ENCODE assay signal across 18 cellular contexts in genomic region chr1:21592086-21592865, GRCh38.
"Had no signal": no experiment of that assay in that cellular context is flagged by ENCODE, and none has a peak within 500 bp of the region (broad histone marks: within the 10 kb centered on the region; RNA-seq: fewer than 3 reads in every experiment).

No MANE protein-coding gene starts in this region.

- DNase-seq: activated CD4-positive, alpha-beta T cell treated with anti-CD3 and anti-CD28 coated beads, Interleukin-2, amount 10 ng/mL, durations not matched to agents 24 days and 14 days; activated CD4-positive, CD25-positive, alpha-beta regulatory T cell; activated CD8-positive, alpha-beta memory T cell treated with anti-CD3 and anti-CD28 coated beads, Interleukin-2, amount 50 U/mL, for 4 hours; activated CD8-positive, alpha-beta T cell treated with anti-CD3 and anti-CD28 coated beads, Interleukin-2, amount 10 ng/mL, durations not matched to agents 7 days and 5 days; activated gamma-delta T cell; activated T-cell treated with anti-CD3 and anti-CD28 coated beads, Interleukin-2, amount 50 U/mL, for 48 hours; dermis blood vessel endothelial cell; effector memory CD8-positive, alpha-beta T cell; foreskin melanocyte; midbrain; ovary; stimulated activated CD4-positive, alpha-beta T cell treated with anti-CD3 and anti-CD28 coated beads, Interleukin-1b, Interleukin-23, amount 100 ng/mL, for 48 hours; stimulated activated naive CD8-positive, alpha-beta T cell treated with anti-CD3 and anti-CD28 coated beads, Interleukin-15, amount 100 ng/mL, for 72 hours; T-helper 17 cell; testis had no signal

- H3K36me3 ChIP-seq: ovary had no signal

- H3K4me1 Mint-ChIP-seq: activated CD4-positive, alpha-beta T cell treated with anti-CD3 and anti-CD28 coated beads, Interleukin-2, amount 10 ng/mL, durations not matched to agents 24 days and 14 days had no signal

- H3K4me3 Mint-ChIP-seq: activated CD4-positive, alpha-beta T cell treated with anti-CD3 and anti-CD28 coated beads, Interleukin-2, amount 10 ng/mL, durations not matched to agents 24 days and 14 days; activated CD8-positive, alpha-beta T cell treated with anti-CD3 and anti-CD28 coated beads, Interleukin-2, amount 10 ng/mL, durations not matched to agents 7 days and 5 days; effector memory CD8-positive, alpha-beta T cell; stimulated activated naive CD8-positive, alpha-beta T cell treated with anti-CD3 and anti-CD28 coated beads, Interleukin-15, amount 100 ng/mL, for 72 hours; T-helper 17 cell had no signal

- H3K9me3 ChIP-seq: body of pancreas, ovary, testis had no signal

- H3K36me3 Mint-ChIP-seq: activated naive CD4-positive, alpha-beta T cell treated with anti-CD3 and anti-CD28 coated beads, Interleukin-2, amount 50 U/mL, for 72 hours had no signal

- ATAC-seq: activated CD8-positive, alpha-beta T cell treated with anti-CD3 and anti-CD28 coated beads, Interleukin-2, amount 10 ng/mL, durations not matched to agents 7 days and 5 days; activated naive CD4-positive, alpha-beta T cell treated with anti-CD3 and anti-CD28 coated beads, Interleukin-2, amount 50 U/mL, for 72 hours; body of pancreas; effector memory CD8-positive, alpha-beta T cell; stimulated activated naive CD8-positive, alpha-beta T cell treated with anti-CD3 and anti-CD28 coated beads, Interleukin-15, amount 100 ng/mL, for 72 hours; T-helper 17 cell had no signal

- H3K27ac ChIP-seq: body of pancreas, epithelial cell of prostate, ovary, testis had no signal

- H3K9me3 Mint-ChIP-seq: activated CD4-positive, alpha-beta T cell treated with anti-CD3 and anti-CD28 coated beads, Interleukin-2, amount 10 ng/mL, durations not matched to agents 24 days and 14 days; activated naive CD4-positive, alpha-beta T cell treated with anti-CD3 and anti-CD28 coated beads, Interleukin-2, amount 50 U/mL, for 72 hours; effector memory CD8-positive, alpha-beta T cell; stimulated activated naive CD8-positive, alpha-beta T cell treated with anti-CD3 and anti-CD28 coated beads, Interleukin-15, amount 100 ng/mL, for 72 hours had no signal

- H3K27me3 ChIP-seq: body of pancreas, ovary, testis had no signal

- H3K27ac Mint-ChIP-seq: activated CD4-positive, alpha-beta T cell treated with anti-CD3 and anti-CD28 coated beads, Interleukin-2, amount 10 ng/mL, durations not matched to agents 24 days and 14 days; activated CD8-positive, alpha-beta T cell treated with anti-CD3 and anti-CD28 coated beads, Interleukin-2, amount 10 ng/mL, durations not matched to agents 7 days and 5 days; activated naive CD4-positive, alpha-beta T cell treated with anti-CD3 and anti-CD28 coated beads, Interleukin-2, amount 50 U/mL, for 72 hours; effector memory CD8-positive, alpha-beta T cell; stimulated activated naive CD8-positive, alpha-beta T cell treated with anti-CD3 and anti-CD28 coated beads, Interleukin-15, amount 100 ng/mL, for 72 hours; T-helper 17 cell had no signal

- H3K4me3 ChIP-seq: body of pancreas, ovary, testis had no signal
